ENCODE assay signal across 9 cellular contexts in genomic region chr19:2540646-2541454, GRCh38.
A peak's percentile ranks its signal among the peaks of the same experiment; 100 is the strongest.
DNase-seq lines count a peak whose midpoint lies in the region; ATAC-seq, FAIRE-seq and TF ChIP-seq lines count a peak whose summit lies in the region.
"Had no signal": no experiment of that assay in that cellular context is flagged by ENCODE, and none has a peak within 500 bp of the region (broad histone marks: within the 10 kb centered on the region; RNA-seq: fewer than 3 reads in every experiment).

No MANE protein-coding gene starts in this region.

- 94% methylated on average over 35 of the region's 35 CpGs for WGBS in thymus

- peak overlapping the region; percentile 33 for H3K4me3 Mint-ChIP-seq in chondrocyte (ENCODE audit: unreplicated experiment)

- intact Hi-C loops in left colon (cut with DNase I, micrococcal nuclease), result loop anchor here in 1 of 2 donors (5.0 kb wide), 1 partner anchor 64 kb away; the partner anchor contains the start of gene GADD45B

- H3K27ac ChIP-seq in thymus (ENCODE audit: low read depth), result peak overlapping the region; percentile 36

- no peak overlapping the region for H3K4me3 ChIP-seq in thymus (ENCODE audit: low read length)

- peak; percentile 55 for ATAC-seq in left colon
- no peak for ATAC-seq in GM21515 (IDR thresholded peaks at IDR 0.05; ENCODE audit: unreplicated experiment)
- no peak for ATAC-seq in HG02852 (IDR thresholded peaks at IDR 0.05; ENCODE audit: unreplicated experiment)
- ATAC-seq in GM18519 (IDR thresholded peaks at IDR 0.05; ENCODE audit: low FRiP score, unreplicated experiment), result no peak

- TF ChIP-seq CTCF in chondrocyte (IDR thresholded peaks at IDR 0.05), result peak; percentile 66

- H3K27me3 ChIP-seq in thymus (ENCODE audit: control insufficient read depth, insufficient read depth), result no peaks in the 10 kb centered on the region

- H3K27me3 Mint-ChIP-seq in chondrocyte (ENCODE audit: low read depth), result no peaks in the 10 kb centered on the region

- peaks cover 67% of the 10 kb centered on the region for H3K4me1 Mint-ChIP-seq in chondrocyte (ENCODE audit: low read depth)

- no peak for FAIRE-seq in HTR-8/SVneo (lab: Jason Lieb, UNC)

- no peaks in the 10 kb centered on the region for H3K9me3 ChIP-seq in thymus (ENCODE audit: control insufficient read depth)

- H3K27ac Mint-ChIP-seq in chondrocyte (ENCODE audit: unreplicated experiment), result peak overlapping the region; percentile 100

- peaks cover 10% of the 10 kb centered on the region for H3K4me1 ChIP-seq in thymus (ENCODE audit: control insufficient read depth, insufficient read depth, low read length)

- H3K36me3 Mint-ChIP-seq in chondrocyte (ENCODE audit: low read depth), result no peaks in the 10 kb centered on the region

- peak; percentile 81 for DNase-seq in HTR-8/SVneo (ENCODE audit: insufficient read length, low spot score)
- peak; percentile 99 for DNase-seq in chondrocyte (ENCODE audit: low spot score)
- peak; percentile 69 to 80 for DNase-seq in left colon
- no peak for DNase-seq in activated CD4-positive, alpha-beta T cell treated with anti-CD3 and anti-CD28 coated beads, Interleukin-2, amount 50 U/mL, for 1 hour
- DNase-seq: NCI-H510A had no signal

- H3K36me3 ChIP-seq in thymus (ENCODE audit: control insufficient read depth, insufficient read depth), result no peaks in the 10 kb centered on the region

- H3K9me3 Mint-ChIP-seq in chondrocyte (ENCODE audit: low read depth), result no peaks in the 10 kb centered on the region
